Comparison of ENCODE assay signal across 1 cellular context in the genomic region with DNA sequence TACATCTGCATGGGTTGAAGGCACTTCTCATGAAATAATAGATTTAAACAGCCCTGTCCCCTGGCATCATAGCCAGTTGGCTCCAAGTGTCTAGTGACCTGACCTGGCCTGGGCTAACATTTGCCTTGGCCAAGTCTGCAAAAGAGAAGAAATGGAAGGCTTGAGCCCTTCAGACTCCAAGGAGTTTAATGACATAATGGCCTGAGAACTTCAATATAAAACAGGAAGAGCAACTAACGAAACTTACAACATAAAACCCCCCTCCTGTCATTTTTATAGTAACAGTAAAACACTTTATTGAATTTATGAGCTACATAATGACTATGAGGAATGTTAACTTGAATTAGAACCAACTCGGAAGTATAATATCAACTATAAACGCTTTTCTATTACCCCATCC.
TF ChIP-seq lines count a peak whose summit lies in the region.

No MANE protein-coding gene starts in this region.

TF ChIP-seq in HEK293, 187 proteins besides CTCF, POLR2A, EP300 and RAD21 (continued from another document):
- TF ChIP-seq GFI1B (tag by site-specific recombination; IDR thresholded peaks at IDR 0.05), result no peak
- TF ChIP-seq, protein P1, sequence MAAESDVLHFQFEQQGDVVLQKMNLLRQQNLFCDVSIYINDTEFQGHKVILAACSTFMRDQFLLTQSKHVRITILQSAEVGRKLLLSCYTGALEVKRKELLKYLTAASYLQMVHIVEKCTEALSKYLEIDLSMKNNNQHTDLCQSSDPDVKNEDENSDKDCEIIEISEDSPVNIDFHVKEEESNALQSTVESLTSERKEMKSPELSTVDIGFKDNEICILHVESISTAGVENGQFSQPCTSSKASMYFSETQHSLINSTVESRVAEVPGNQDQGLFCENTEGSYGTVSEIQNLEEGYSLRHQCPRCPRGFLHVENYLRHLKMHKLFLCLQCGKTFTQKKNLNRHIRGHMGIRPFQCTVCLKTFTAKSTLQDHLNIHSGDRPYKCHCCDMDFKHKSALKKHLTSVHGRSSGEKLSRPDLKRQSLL (tag by site-specific recombination; IDR thresholded peaks at IDR 0.05), result no peak
- TF ChIP-seq, protein P2, sequence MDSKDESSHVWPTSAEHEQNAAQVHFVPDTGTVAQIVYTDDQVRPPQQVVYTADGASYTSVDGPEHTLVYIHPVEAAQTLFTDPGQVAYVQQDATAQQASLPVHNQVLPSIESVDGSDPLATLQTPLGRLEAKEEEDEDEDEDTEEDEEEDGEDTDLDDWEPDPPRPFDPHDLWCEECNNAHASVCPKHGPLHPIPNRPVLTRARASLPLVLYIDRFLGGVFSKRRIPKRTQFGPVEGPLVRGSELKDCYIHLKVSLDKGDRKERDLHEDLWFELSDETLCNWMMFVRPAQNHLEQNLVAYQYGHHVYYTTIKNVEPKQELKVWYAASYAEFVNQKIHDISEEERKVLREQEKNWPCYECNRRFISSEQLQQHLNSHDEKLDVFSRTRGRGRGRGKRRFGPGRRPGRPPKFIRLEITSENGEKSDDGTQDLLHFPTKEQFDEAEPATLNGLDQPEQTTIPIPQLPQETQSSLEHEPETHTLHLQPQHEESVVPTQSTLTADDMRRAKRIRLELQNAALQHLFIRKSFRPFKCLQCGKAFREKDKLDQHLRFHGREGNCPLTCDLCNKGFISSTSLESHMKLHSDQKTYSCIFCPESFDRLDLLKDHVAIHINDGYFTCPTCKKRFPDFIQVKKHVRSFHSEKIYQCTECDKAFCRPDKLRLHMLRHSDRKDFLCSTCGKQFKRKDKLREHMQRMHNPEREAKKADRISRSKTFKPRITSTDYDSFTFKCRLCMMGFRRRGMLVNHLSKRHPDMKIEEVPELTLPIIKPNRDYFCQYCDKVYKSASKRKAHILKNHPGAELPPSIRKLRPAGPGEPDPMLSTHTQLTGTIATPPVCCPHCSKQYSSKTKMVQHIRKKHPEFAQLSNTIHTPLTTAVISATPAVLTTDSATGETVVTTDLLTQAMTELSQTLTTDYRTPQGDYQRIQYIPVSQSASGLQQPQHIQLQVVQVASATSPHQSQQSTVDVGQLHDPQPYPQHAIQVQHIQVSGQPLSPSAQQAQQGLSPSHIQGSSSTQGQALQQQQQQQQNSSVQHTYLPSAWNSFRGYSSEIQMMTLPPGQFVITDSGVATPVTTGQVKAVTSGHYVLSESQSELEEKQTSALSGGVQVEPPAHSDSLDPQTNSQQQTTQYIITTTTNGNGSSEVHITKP (tag by site-specific recombination; IDR thresholded peaks at IDR 0.05), result 0 out of 2 replicates have a peak, but pooled peaks have one; percentile 8
- no peak for TF ChIP-seq ZNF658 (tag by site-specific recombination; IDR thresholded peaks at IDR 0.05)
- no peak for TF ChIP-seq ZNF548 (tag by site-specific recombination; IDR thresholded peaks at IDR 0.05)
- no peak for TF ChIP-seq ZNF785 (tag by site-specific recombination; IDR thresholded peaks at IDR 0.05)
- TF ChIP-seq ZNF610 (tag by site-specific recombination; IDR thresholded peaks at IDR 0.05; ENCODE audit: borderline replicate concordance), result 0 out of 2 replicates have a peak, but pooled peaks have one; percentile 27
- TF ChIP-seq, protein P3, sequence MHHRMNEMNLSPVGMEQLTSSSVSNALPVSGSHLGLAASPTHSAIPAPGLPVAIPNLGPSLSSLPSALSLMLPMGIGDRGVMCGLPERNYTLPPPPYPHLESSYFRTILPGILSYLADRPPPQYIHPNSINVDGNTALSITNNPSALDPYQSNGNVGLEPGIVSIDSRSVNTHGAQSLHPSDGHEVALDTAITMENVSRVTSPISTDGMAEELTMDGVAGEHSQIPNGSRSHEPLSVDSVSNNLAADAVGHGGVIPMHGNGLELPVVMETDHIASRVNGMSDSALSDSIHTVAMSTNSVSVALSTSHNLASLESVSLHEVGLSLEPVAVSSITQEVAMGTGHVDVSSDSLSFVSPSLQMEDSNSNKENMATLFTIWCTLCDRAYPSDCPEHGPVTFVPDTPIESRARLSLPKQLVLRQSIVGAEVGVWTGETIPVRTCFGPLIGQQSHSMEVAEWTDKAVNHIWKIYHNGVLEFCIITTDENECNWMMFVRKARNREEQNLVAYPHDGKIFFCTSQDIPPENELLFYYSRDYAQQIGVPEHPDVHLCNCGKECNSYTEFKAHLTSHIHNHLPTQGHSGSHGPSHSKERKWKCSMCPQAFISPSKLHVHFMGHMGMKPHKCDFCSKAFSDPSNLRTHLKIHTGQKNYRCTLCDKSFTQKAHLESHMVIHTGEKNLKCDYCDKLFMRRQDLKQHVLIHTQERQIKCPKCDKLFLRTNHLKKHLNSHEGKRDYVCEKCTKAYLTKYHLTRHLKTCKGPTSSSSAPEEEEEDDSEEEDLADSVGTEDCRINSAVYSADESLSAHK (tag by site-specific recombination; IDR thresholded peaks at IDR 0.05), result peak; percentile 93
- TF ChIP-seq MEIS1 (CRISPR knock-in tag; IDR thresholded peaks at IDR 0.05; ENCODE audit: borderline replicate concordance), result no peak
- TF ChIP-seq, protein P4, sequence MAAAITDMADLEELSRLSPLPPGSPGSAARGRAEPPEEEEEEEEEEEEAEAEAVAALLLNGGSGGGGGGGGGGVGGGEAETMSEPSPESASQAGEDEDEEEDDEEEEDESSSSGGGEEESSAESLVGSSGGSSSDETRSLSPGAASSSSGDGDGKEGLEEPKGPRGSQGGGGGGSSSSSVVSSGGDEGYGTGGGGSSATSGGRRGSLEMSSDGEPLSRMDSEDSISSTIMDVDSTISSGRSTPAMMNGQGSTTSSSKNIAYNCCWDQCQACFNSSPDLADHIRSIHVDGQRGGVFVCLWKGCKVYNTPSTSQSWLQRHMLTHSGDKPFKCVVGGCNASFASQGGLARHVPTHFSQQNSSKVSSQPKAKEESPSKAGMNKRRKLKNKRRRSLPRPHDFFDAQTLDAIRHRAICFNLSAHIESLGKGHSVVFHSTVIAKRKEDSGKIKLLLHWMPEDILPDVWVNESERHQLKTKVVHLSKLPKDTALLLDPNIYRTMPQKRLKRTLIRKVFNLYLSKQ (tag by site-specific recombination; IDR thresholded peaks at IDR 0.05; ENCODE audit: borderline replicate concordance), result no peak
- TF ChIP-seq ZSCAN30 (tag by site-specific recombination; IDR thresholded peaks at IDR 0.05), result 0 out of 2 replicates have a peak, but pooled peaks have one; percentile 29
- TF ChIP-seq ZNF223 (tag by site-specific recombination; IDR thresholded peaks at IDR 0.05), result no peak
- TF ChIP-seq ZNF175 (tag by site-specific recombination; IDR thresholded peaks at IDR 0.05), result no peak
- TF ChIP-seq ZNF473 (tag by site-specific recombination; IDR thresholded peaks at IDR 0.05), result no peak
- TF ChIP-seq, protein P5, sequence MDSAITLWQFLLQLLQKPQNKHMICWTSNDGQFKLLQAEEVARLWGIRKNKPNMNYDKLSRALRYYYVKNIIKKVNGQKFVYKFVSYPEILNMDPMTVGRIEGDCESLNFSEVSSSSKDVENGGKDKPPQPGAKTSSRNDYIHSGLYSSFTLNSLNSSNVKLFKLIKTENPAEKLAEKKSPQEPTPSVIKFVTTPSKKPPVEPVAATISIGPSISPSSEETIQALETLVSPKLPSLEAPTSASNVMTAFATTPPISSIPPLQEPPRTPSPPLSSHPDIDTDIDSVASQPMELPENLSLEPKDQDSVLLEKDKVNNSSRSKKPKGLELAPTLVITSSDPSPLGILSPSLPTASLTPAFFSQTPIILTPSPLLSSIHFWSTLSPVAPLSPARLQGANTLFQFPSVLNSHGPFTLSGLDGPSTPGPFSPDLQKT (IDR thresholded peaks at IDR 0.05; ENCODE audit: borderline replicate concordance, low read depth, low read length), result no peak
- TF ChIP-seq, protein P6, sequence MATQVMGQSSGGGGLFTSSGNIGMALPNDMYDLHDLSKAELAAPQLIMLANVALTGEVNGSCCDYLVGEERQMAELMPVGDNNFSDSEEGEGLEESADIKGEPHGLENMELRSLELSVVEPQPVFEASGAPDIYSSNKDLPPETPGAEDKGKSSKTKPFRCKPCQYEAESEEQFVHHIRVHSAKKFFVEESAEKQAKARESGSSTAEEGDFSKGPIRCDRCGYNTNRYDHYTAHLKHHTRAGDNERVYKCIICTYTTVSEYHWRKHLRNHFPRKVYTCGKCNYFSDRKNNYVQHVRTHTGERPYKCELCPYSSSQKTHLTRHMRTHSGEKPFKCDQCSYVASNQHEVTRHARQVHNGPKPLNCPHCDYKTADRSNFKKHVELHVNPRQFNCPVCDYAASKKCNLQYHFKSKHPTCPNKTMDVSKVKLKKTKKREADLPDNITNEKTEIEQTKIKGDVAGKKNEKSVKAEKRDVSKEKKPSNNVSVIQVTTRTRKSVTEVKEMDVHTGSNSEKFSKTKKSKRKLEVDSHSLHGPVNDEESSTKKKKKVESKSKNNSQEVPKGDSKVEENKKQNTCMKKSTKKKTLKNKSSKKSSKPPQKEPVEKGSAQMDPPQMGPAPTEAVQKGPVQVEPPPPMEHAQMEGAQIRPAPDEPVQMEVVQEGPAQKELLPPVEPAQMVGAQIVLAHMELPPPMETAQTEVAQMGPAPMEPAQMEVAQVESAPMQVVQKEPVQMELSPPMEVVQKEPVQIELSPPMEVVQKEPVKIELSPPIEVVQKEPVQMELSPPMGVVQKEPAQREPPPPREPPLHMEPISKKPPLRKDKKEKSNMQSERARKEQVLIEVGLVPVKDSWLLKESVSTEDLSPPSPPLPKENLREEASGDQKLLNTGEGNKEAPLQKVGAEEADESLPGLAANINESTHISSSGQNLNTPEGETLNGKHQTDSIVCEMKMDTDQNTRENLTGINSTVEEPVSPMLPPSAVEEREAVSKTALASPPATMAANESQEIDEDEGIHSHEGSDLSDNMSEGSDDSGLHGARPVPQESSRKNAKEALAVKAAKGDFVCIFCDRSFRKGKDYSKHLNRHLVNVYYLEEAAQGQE (tag by site-specific recombination; IDR thresholded peaks at IDR 0.05), result no peak
- TF ChIP-seq ZNF155 (tag by site-specific recombination; IDR thresholded peaks at IDR 0.05), result no peak
- TF ChIP-seq, protein P7, sequence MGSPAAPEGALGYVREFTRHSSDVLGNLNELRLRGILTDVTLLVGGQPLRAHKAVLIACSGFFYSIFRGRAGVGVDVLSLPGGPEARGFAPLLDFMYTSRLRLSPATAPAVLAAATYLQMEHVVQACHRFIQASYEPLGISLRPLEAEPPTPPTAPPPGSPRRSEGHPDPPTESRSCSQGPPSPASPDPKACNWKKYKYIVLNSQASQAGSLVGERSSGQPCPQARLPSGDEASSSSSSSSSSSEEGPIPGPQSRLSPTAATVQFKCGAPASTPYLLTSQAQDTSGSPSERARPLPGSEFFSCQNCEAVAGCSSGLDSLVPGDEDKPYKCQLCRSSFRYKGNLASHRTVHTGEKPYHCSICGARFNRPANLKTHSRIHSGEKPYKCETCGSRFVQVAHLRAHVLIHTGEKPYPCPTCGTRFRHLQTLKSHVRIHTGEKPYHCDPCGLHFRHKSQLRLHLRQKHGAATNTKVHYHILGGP (tag by site-specific recombination; IDR thresholded peaks at IDR 0.05), result peak; percentile 34; the same call in 1 of the 2 replicates
- TF ChIP-seq, protein P8, sequence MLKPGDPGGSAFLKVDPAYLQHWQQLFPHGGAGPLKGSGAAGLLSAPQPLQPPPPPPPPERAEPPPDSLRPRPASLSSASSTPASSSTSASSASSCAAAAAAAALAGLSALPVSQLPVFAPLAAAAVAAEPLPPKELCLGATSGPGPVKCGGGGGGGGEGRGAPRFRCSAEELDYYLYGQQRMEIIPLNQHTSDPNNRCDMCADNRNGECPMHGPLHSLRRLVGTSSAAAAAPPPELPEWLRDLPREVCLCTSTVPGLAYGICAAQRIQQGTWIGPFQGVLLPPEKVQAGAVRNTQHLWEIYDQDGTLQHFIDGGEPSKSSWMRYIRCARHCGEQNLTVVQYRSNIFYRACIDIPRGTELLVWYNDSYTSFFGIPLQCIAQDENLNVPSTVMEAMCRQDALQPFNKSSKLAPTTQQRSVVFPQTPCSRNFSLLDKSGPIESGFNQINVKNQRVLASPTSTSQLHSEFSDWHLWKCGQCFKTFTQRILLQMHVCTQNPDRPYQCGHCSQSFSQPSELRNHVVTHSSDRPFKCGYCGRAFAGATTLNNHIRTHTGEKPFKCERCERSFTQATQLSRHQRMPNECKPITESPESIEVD (tag by site-specific recombination; IDR thresholded peaks at IDR 0.05), result peak; percentile 92
- TF ChIP-seq ZNF274 (IDR thresholded peaks at IDR 0.05; ENCODE audit: low read length), result no peak
- no peak for TF ChIP-seq ZNF274 (tag by site-specific recombination; IDR thresholded peaks at IDR 0.05; ENCODE audit: borderline replicate concordance)
- TF ChIP-seq ZEB2 (tag by site-specific recombination; IDR thresholded peaks at IDR 0.05), result peak; percentile 33; the same call in 1 of the 2 replicates
- TF ChIP-seq, protein P9, sequence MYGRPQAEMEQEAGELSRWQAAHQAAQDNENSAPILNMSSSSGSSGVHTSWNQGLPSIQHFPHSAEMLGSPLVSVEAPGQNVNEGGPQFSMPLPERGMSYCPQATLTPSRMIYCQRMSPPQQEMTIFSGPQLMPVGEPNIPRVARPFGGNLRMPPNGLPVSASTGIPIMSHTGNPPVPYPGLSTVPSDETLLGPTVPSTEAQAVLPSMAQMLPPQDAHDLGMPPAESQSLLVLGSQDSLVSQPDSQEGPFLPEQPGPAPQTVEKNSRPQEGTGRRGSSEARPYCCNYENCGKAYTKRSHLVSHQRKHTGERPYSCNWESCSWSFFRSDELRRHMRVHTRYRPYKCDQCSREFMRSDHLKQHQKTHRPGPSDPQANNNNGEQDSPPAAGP (tag by site-specific recombination; IDR thresholded peaks at IDR 0.05), result no peak
- peak; percentile 94 for TF ChIP-seq ZNF843 (tag by site-specific recombination; IDR thresholded peaks at IDR 0.05)
- TF ChIP-seq ZNF184 (tag by site-specific recombination; IDR thresholded peaks at IDR 0.05), result no peak; the same call in 1 of the 2 replicates
- no peak for TF ChIP-seq ZNF140 (tag by site-specific recombination; IDR thresholded peaks at IDR 0.05)
- peak; percentile 29 for TF ChIP-seq ZNF341 (tag by site-specific recombination; IDR thresholded peaks at IDR 0.05; ENCODE audit: low read depth)
- TF ChIP-seq, protein P10, sequence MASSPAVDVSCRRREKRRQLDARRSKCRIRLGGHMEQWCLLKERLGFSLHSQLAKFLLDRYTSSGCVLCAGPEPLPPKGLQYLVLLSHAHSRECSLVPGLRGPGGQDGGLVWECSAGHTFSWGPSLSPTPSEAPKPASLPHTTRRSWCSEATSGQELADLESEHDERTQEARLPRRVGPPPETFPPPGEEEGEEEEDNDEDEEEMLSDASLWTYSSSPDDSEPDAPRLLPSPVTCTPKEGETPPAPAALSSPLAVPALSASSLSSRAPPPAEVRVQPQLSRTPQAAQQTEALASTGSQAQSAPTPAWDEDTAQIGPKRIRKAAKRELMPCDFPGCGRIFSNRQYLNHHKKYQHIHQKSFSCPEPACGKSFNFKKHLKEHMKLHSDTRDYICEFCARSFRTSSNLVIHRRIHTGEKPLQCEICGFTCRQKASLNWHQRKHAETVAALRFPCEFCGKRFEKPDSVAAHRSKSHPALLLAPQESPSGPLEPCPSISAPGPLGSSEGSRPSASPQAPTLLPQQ (tag by site-specific recombination; IDR thresholded peaks at IDR 0.05), result no peak
TF ChIP-seq in HEK293: peak in this region for 33.
